31 cellular contexts compared by ENCODE assay signal in genomic region chr2:213425618-213426017, GRCh38.
DNase-seq lines count a peak whose midpoint lies in the region; ATAC-seq, FAIRE-seq and TF ChIP-seq lines count a peak whose summit lies in the region.
"Had no signal": no experiment of that assay in that cellular context is flagged by ENCODE, and none has a peak within 500 bp of the region (broad histone marks: within the 10 kb centered on the region; RNA-seq: fewer than 3 reads in every experiment).

No MANE protein-coding gene starts in this region.

- POLR2A ChIA-PET in HepG2 (lab: Yijun Ruan, JAX) = no interaction called here
- POLR2A ChIA-PET in A549 (lab: Yijun Ruan, JAX) = no interaction called here
- POLR2A ChIA-PET in IMR-90 (lab: Charles Lee; ENCODE audit: unreplicated experiment) = no interaction called here

- in situ Hi-C loops in HepG2 (cut with HindIII; ENCODE audit: extremely low pct_ligation_motif_present, low pct_unique_long_range_greater_than_20kb) = no loop called here
- in situ Hi-C loops in IMR-90 (cut with MboI; ENCODE audit: low sequenced_read_pairs) = no loop called here

- no peak overlapping the region for H3K4ac ChIP-seq in IMR-90 (ENCODE audit: low read depth, low read length)

- H3K4me2 ChIP-seq in HepG2 (ENCODE audit: low read depth, low read length) (no peak overlapping the region), A549 (no peak overlapping the region), IMR-90 (ENCODE audit: low read depth, low read length) (no peak overlapping the region)
- H3K4me2 ChIP-seq: BLaER1; BLaER1 treated with 17β-estradiol and CSF1 and Interleukin-3, amounts not matched to agents 10 nM and 100 nM had no signal

- H2BK15ac ChIP-seq in IMR-90 (ENCODE audit: low read depth, low read length) = no peak overlapping the region

- dilution Hi-C loops in IMR-90 (cut with HindIII; ENCODE audit: low sequenced_read_pairs, unreplicated experiment) = no loop called here

- H3K9me3 ChIP-seq in HepG2 (ENCODE audit: low read length) (peaks cover 61% of the 10 kb centered on the region), right lobe of liver (no peaks in the 10 kb centered on the region), A549 (no peaks in the 10 kb centered on the region), IMR-90 (ENCODE audit: control insufficient read depth, insufficient read depth, low read length) (no peaks in the 10 kb centered on the region), aorta (ENCODE audit: control insufficient read depth, low read length) (peaks cover 2% of the 10 kb centered on the region)
- H3K9me3 ChIP-seq: BE2C had no signal

- no peak overlapping the region for H4K91ac ChIP-seq in IMR-90 (ENCODE audit: insufficient read depth, low read depth, low read length)

- no peak for TF ChIP-seq RAD21 in HepG2 (CRISPR knock-in tag; IDR thresholded peaks at IDR 0.05)
- no peak for TF ChIP-seq RAD21 in A549 (conservative IDR thresholded peaks at IDR 0.05 in 1 of 2, IDR thresholded peaks at IDR 0.05 in 1 of 2)
- TF ChIP-seq RAD21 in IMR-90 (IDR thresholded peaks at IDR 0.05; ENCODE audit: low read length) = no peak

- H2BK20ac ChIP-seq in IMR-90 (ENCODE audit: low read depth, low read length) = no peak overlapping the region

- no peak overlapping the region for H3K27ac ChIP-seq in HepG2 (ENCODE audit: extremely low read length, insufficient read depth, low read length)
- no peak overlapping the region for H3K27ac ChIP-seq in right lobe of liver
- H3K27ac ChIP-seq in A549 = no peak overlapping the region
- H3K27ac ChIP-seq in IMR-90 (ENCODE audit: insufficient read depth, low read length) = no peak overlapping the region
- H3K27ac ChIP-seq in aorta (ENCODE audit: low read depth in 1 of 2, low read length in 2 of 2) = no peak overlapping the region
- H3K27ac ChIP-seq: 22Rv1; BLaER1; BLaER1 treated with 17β-estradiol and CSF1 and Interleukin-3, amounts not matched to agents 10 nM and 100 nM; C4-2B had no signal

- H3K4me3 ChIP-seq in HepG2 (replicated peaks in 1 of 3; ENCODE audit: insufficient read depth in 1 of 3, low read depth in 2 of 3, low read length in 3 of 3) (no peak overlapping the region), right lobe of liver (no peak overlapping the region), A549 (no peak overlapping the region), IMR-90 (ENCODE audit: insufficient read depth, low read depth, low read length) (no peak overlapping the region), aorta (ENCODE audit: low read length in 2 of 2) (no peak overlapping the region)
- H3K4me3 ChIP-seq: BLaER1; BLaER1 treated with 17β-estradiol and CSF1 and Interleukin-3, amounts not matched to agents 10 nM and 100 nM had no signal

- no peak overlapping the region for H3K14ac ChIP-seq in IMR-90 (replicated peaks; ENCODE audit: low read depth, low read length)

- H3K27me3 ChIP-seq in HepG2 (ENCODE audit: control insufficient read depth in 1 of 2, insufficient read depth in 2 of 2, low read length in 2 of 2) (no peaks in the 10 kb centered on the region), right lobe of liver (no peaks in the 10 kb centered on the region), IMR-90 (ENCODE audit: control insufficient read depth, insufficient read depth, low read length) (no peaks in the 10 kb centered on the region), aorta (ENCODE audit: control insufficient read depth in 1 of 2, insufficient read depth in 2 of 2, low read length in 1 of 2) (no peaks in the 10 kb centered on the region)
- H3K27me3 ChIP-seq: BE2C; BLaER1; BLaER1 treated with 17β-estradiol and CSF1 and Interleukin-3, amounts not matched to agents 10 nM and 100 nM had no signal

- no peak for TF ChIP-seq EP300 in HepG2 (IDR thresholded peaks at IDR 0.05; ENCODE audit: low read depth in 2 of 2, low read length in 2 of 2)
- no peak for TF ChIP-seq EP300 in HepG2 (CRISPR knock-in tag; IDR thresholded peaks at IDR 0.05; ENCODE audit: borderline replicate concordance)
- TF ChIP-seq EP300 in A549 (IDR thresholded peaks at IDR 0.05) = no peak

- no peak overlapping the region for H3K56ac ChIP-seq in IMR-90 (ENCODE audit: extremely low read depth, insufficient read depth, low read length)

- ATAC-seq in HepG2 (no peak), right lobe of liver (no peak), A549 (no peak), IMR-90 (ENCODE audit: low read depth) (no peak), aorta (ENCODE audit: low FRiP score) (no peak), HG03159 (IDR thresholded peaks at IDR 0.05; ENCODE audit: unreplicated experiment) (no peak)
- ATAC-seq: CD8-positive, alpha-beta T cell had no signal

- H3K79me2 ChIP-seq in HepG2 (ENCODE audit: insufficient read depth, low read length) = no peaks in the 10 kb centered on the region

- H2BK5ac ChIP-seq in IMR-90 (ENCODE audit: low read depth, low read length, poor library complexity, severe bottlenecking) = no peak overlapping the region

- no peak for TF ChIP-seq POLR2A in HepG2 (IDR thresholded peaks at IDR 0.05; ENCODE audit: insufficient read depth in 1 of 2, low read depth in 2 of 2, low read length in 2 of 2)
- TF ChIP-seq POLR2A in right lobe of liver (IDR thresholded peaks at IDR 0.05) = no peak
- TF ChIP-seq POLR2A in A549 (IDR thresholded peaks at IDR 0.05; ENCODE audit: low read length) = no peak
- no peak for TF ChIP-seq POLR2A in IMR-90 (IDR thresholded peaks at IDR 0.05; ENCODE audit: low read depth, low read length)

- no peak overlapping the region for H4K5ac ChIP-seq in IMR-90 (ENCODE audit: low read depth, low read length)

- no peak overlapping the region for H4K8ac ChIP-seq in IMR-90 (ENCODE audit: low read depth in 2 of 2, low read length in 2 of 2)

- TF ChIP-seq CTCF in HepG2 (CRISPR knock-in tag; IDR thresholded peaks at IDR 0.05) (no peak), right lobe of liver (IDR thresholded peaks at IDR 0.05) (no peak), A549 (IDR thresholded peaks at IDR 0.05) (no peak), IMR-90 (conservative IDR thresholded peaks at IDR 0.05; ENCODE audit: low read depth, low read length) (no peak)

- DNase-seq in HepG2 (ENCODE audit: low spot score) = no peak
- no peak for DNase-seq in right lobe of liver
- no peak for DNase-seq in A549 (ENCODE audit: low read depth in 1 of 2, low spot score in 1 of 2)
- no peak for DNase-seq in IMR-90
- DNase-seq in aorta = no peak
- DNase-seq: 8988T; ACHN; AML-193; BE2C; C1 segment of cervical spinal cord; Caco-2; Calu3; CD4-positive, alpha-beta memory T cell; CD4-positive, alpha-beta T cell; CD4-positive, CD25-positive, alpha-beta regulatory T cell; CD8-positive, alpha-beta memory T cell; CD8-positive, alpha-beta T cell; COR-L47; DMS 273 treated with DMSO at 0.1 percent for 48 hours; DMS153; DMS53; DMS79; DMS79 treated with DMSO at 0.1 percent for 48 hours; DND-41; EL had no signal

- H2AK5ac ChIP-seq in IMR-90 (ENCODE audit: low read depth, low read length) = no peak overlapping the region

- CTCF ChIA-PET in HepG2 (lab: Yijun Ruan, JAX; ENCODE audit: low intra/inter-chr PET ratio, low total read pairs) = no interaction called here
- CTCF ChIA-PET in A549 (lab: Yijun Ruan, JAX) = no interaction called here
- CTCF ChIA-PET in IMR-90 (lab: Yijun Ruan, JAX) = no interaction called here

- no peak overlapping the region for H3K23ac ChIP-seq in IMR-90 (ENCODE audit: low read depth, low read length)

- H2AFZ ChIP-seq in HepG2 (ENCODE audit: low read length) (no peak overlapping the region), IMR-90 (replicated peaks; ENCODE audit: low read length, poor library complexity) (no peak overlapping the region)

- H3K4me1 ChIP-seq in HepG2 (ENCODE audit: insufficient read depth, low read length) (no peaks in the 10 kb centered on the region), right lobe of liver (no peaks in the 10 kb centered on the region), A549 (no peaks in the 10 kb centered on the region), IMR-90 (ENCODE audit: control insufficient read depth, insufficient read depth, low read length) (no peaks in the 10 kb centered on the region), aorta (ENCODE audit: control insufficient read depth in 1 of 2, insufficient read depth in 2 of 2, low read length in 2 of 2) (no peaks in the 10 kb centered on the region)
- H3K4me1 ChIP-seq: BE2C; BLaER1; BLaER1 treated with 17β-estradiol and CSF1 and Interleukin-3, amounts not matched to agents 10 nM and 100 nM had no signal

- intact Hi-C loops in HepG2 (cut with micrococcal nuclease; ENCODE audit: unreplicated experiment) (no loop called here), right lobe of liver (cut with DNase I) (no loop called here), IMR-90 (cut with micrococcal nuclease) (no loop called here), aorta (cut with DNase I) (no loop called here)

- no peak overlapping the region for H3K9ac ChIP-seq in HepG2 (ENCODE audit: insufficient read depth, low read depth, low read length)
- no peak overlapping the region for H3K9ac ChIP-seq in IMR-90 (ENCODE audit: low read depth, low read length)
- H3K9ac ChIP-seq: BLaER1; BLaER1 treated with 17β-estradiol and CSF1 and Interleukin-3, amounts not matched to agents 10 nM and 100 nM had no signal

- no peak overlapping the region for H3K18ac ChIP-seq in IMR-90 (ENCODE audit: low read depth, low read length)

- no peak for FAIRE-seq in HepG2 (lab: Jason Lieb, UNC)
- FAIRE-seq in A549 (lab: Jason Lieb, UNC) = no peak
- FAIRE-seq: D721Med had no signal

- no peaks in the 10 kb centered on the region for H3K79me1 ChIP-seq in IMR-90 (ENCODE audit: low read depth in 1 of 2, low read length in 2 of 2)

- WGBS in HepG2 (ENCODE audit: low lambda C conversion rate) = 0% methylated on average over 1 of the region's 1 CpG
- 50% methylated on average over 1 of the region's 1 CpG for WGBS in right lobe of liver (ENCODE audit: insufficient coverage, low coverage, low lambda C conversion rate, missing lambda C conversion rate)
- 2% methylated on average over 1 of the region's 1 CpG for WGBS in A549 (ENCODE audit: missing lambda C conversion rate)
- no CpG with 5 or more reads among the region's 1 CpG for WGBS in IMR-90 (ENCODE audit: extremely low coverage in 2 of 2, insufficient read length in 1 of 2), 2 experiments
- WGBS in aorta, 2 donors = 76 to 84% methylated on average over 1 of the region's 1 CpG

- no TSS peak for BruUV-seq in HepG2 (replicated peaks; lab: Mats Ljungman, UMichigan)
- no TSS peak for BruUV-seq in IMR-90 (replicated peaks; lab: Mats Ljungman, UMichigan)

- H4K20me1 ChIP-seq in HepG2 (ENCODE audit: insufficient read depth, low read length) = no peaks in the 10 kb centered on the region
- no peaks in the 10 kb centered on the region for H4K20me1 ChIP-seq in IMR-90 (ENCODE audit: insufficient read depth, low read length)
- H4K20me1 ChIP-seq: BLaER1; BLaER1 treated with 17β-estradiol and CSF1 and Interleukin-3, amounts not matched to agents 10 nM and 100 nM had no signal

- no peak overlapping the region for H2BK120ac ChIP-seq in IMR-90 (ENCODE audit: low read depth, low read length)

- no peaks in the 10 kb centered on the region for H3K9me1 ChIP-seq in IMR-90 (ENCODE audit: insufficient read depth, low read length)

- H2AK9ac ChIP-seq in IMR-90 (replicated peaks; ENCODE audit: low read depth, low read length, poor library complexity) = no peak overlapping the region

- no peaks in the 10 kb centered on the region for H3K36me3 ChIP-seq in HepG2 (replicated peaks in 1 of 2; ENCODE audit: control insufficient read depth in 1 of 2, insufficient read depth in 2 of 2, low read length in 2 of 2)
- H3K36me3 ChIP-seq in right lobe of liver = no peaks in the 10 kb centered on the region
- H3K36me3 ChIP-seq in IMR-90 (ENCODE audit: control insufficient read depth, insufficient read depth, low read length) = no peaks in the 10 kb centered on the region
- no peaks in the 10 kb centered on the region for H3K36me3 ChIP-seq in aorta (ENCODE audit: control insufficient read depth in 1 of 2, insufficient read depth in 2 of 2, low read length in 1 of 2)
- H3K36me3 ChIP-seq: BE2C; BLaER1; BLaER1 treated with 17β-estradiol and CSF1 and Interleukin-3, amounts not matched to agents 10 nM and 100 nM had no signal

Comparison
In these comparisons a context has a peak if more than half of its experiments do, and no peak if none do; other contexts are left out.
1. Of the 38 proteins assayed by ChIP-seq in both HepG2 and A549: peak only in HepG2: none; only in A549: none; in both: MAFK; in neither: 37.